10 cellular contexts compared by ENCODE assay signal in genomic region chr5:123807177-123807900, GRCh38.
A peak's percentile ranks its signal among the peaks of the same experiment; 100 is the strongest.
DNase-seq lines count a peak whose midpoint lies in the region; ATAC-seq and TF ChIP-seq lines count a peak whose summit lies in the region.
"Had no signal": no experiment of that assay in that cellular context is flagged by ENCODE, and none has a peak within 500 bp of the region (broad histone marks: within the 10 kb centered on the region; RNA-seq: fewer than 3 reads in every experiment).

No MANE protein-coding gene starts in this region.

- no peak for TF ChIP-seq EP300 in upper lobe of left lung (IDR thresholded peaks at IDR 0.05)

- H3K27me3 ChIP-seq in upper lobe of left lung, result no peaks in the 10 kb centered on the region
- H3K27me3 ChIP-seq: brain microvascular endothelial cell had no signal

- intact Hi-C loops in Right ventricle myocardium superior (cut with DNase I), result no loop called here

- 73 to 78% methylated on average over 5 of the region's 5 CpGs for WGBS in upper lobe of left lung, 2 donors

- DNase-seq in NCI-H2029 treated with DMSO at 0.1 percent for 48 hours (lab: John Stamatoyannopoulos, UW) (peak; percentile 23), NCI-H2029 (lab: John Stamatoyannopoulos, UW) (no peak), NCI-H748 (lab: John Stamatoyannopoulos, UW; ENCODE audit: unreplicated experiment) (peak; percentile 82), Right ventricle myocardium superior (no peak), renal cortical epithelial cell (ENCODE audit: low read depth) (peak; percentile 70), upper lobe of left lung (no peak)
- DNase-seq: brain microvascular endothelial cell; stimulated activated CD4-positive, alpha-beta T cell treated with anti-CD3 and anti-CD28 coated beads, Interleukin-4, amount 100 ng/mL, for 4 hours had no signal

- H3K4me1 ChIP-seq in upper lobe of left lung, result peaks cover 11 to 22% (median 15%) of the 10 kb centered on the region in 4 donors

- no peak for TF ChIP-seq CTCF in upper lobe of left lung (IDR thresholded peaks at IDR 0.05)

- H3K4me3 ChIP-seq in upper lobe of left lung, result no peak overlapping the region

- no peaks in the 10 kb centered on the region for H3K36me3 ChIP-seq in upper lobe of left lung
- H3K36me3 ChIP-seq: brain microvascular endothelial cell had no signal

- no peak for TF ChIP-seq POLR2A in upper lobe of left lung (IDR thresholded peaks at IDR 0.05)

- H3K27ac ChIP-seq in upper lobe of left lung, result no peak overlapping the region
- H3K27ac ChIP-seq: brain microvascular endothelial cell had no signal

- ATAC-seq in Right ventricle myocardium superior (ENCODE audit: poor library complexity) (peak; percentile 80), upper lobe of left lung (ENCODE audit: low FRiP score in 2 of 2) (no peak), HG02763 (IDR thresholded peaks at IDR 0.05; ENCODE audit: unreplicated experiment) (no peak), GM18907 (IDR thresholded peaks at IDR 0.05; ENCODE audit: unreplicated experiment) (no peak)

- no peaks in the 10 kb centered on the region for H3K9me3 ChIP-seq in upper lobe of left lung

Comparison
In these comparisons a context has a peak if more than half of its experiments do, and no peak if none do; other contexts are left out.
1. DNase-seq: peak in NCI-H2029 treated with DMSO at 0.1 percent for 48 hours (single experiment), NCI-H748 (single experiment) and renal cortical epithelial cell (single experiment); none in NCI-H2029 (single experiment), Right ventricle myocardium superior (single experiment) and upper lobe of left lung (0 of 2).